17 cellular contexts compared by ENCODE assay signal in the genomic region with DNA sequence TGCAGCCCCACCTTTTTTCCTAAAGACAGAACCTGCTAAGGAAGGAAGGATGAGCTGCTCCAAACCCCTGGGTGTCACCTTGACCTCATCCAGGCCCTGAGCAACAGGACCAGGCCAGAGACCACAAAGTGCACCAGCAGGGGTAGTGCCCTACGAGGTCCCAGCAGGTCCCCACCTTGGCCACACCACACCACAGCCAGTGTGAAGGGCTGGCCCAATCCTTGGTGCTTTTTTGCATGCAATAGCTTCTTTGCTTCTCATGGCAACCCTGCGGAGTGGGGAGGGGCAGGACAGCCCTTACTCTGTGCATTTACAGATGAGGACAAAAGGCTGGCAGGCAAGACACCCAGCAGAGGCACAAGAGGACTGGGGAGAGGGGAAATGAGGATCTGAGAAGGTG.
DNase-seq lines count a peak whose midpoint lies in the region; ATAC-seq and TF ChIP-seq lines count a peak whose summit lies in the region.
"Had no signal": no experiment of that assay in that cellular context is flagged by ENCODE, and none has a peak within 500 bp of the region (broad histone marks: within the 10 kb centered on the region; RNA-seq: fewer than 3 reads in every experiment).

No MANE protein-coding gene starts in this region.

- H2BK5ac ChIP-seq in mesendoderm (ENCODE audit: low read length), result no peak overlapping the region

- H3K4me1 Mint-ChIP-seq in GM23338, result peaks cover 7% of the 10 kb centered on the region; the same call in 2 of the 3 replicates

- no peak overlapping the region for H3K23ac ChIP-seq in mesendoderm (ENCODE audit: low read length)

- no peaks in the 10 kb centered on the region for H3K79me2 ChIP-seq in GM23338 (replicated peaks; ENCODE audit: insufficient read depth)
- H3K79me2 ChIP-seq in mesendoderm (ENCODE audit: control insufficient read depth, insufficient read depth, low read length), result no peaks in the 10 kb centered on the region
- H3K79me2 ChIP-seq in Karpas-422 (ENCODE audit: low read length), result no peaks in the 10 kb centered on the region

- intact Hi-C loops in sciatic nerve (cut with DNase I), result no loop called here

- no peak for DNase-seq in GM23338 (ENCODE audit: low spot score)
- peak; percentile 32 for DNase-seq in RWPE2 (ENCODE audit: low spot score)
- peak; percentile 26 for DNase-seq in mesendoderm
- DNase-seq in sciatic nerve (ENCODE audit: low spot score), result peak; percentile 34
- DNase-seq in Karpas-422, result no peak
- DNase-seq in activated naive CD4-positive, alpha-beta T cell treated with Interleukin-2 at 50 U/mL for 16 hours, result no peak
- no peak for DNase-seq in dedifferentiated amniotic fluid mesenchymal stem cell (ENCODE audit: extremely low spot score)
- DNase-seq: CD8-positive, alpha-beta T cell; COR-L47; DND-41; GF-D8; GM23248; H9; IMR-90; KBM-7 had no signal

- no peak overlapping the region for H3K56ac ChIP-seq in mesendoderm (ENCODE audit: low read length)

- H4K20me1 ChIP-seq in GM23338 (replicated peaks; ENCODE audit: insufficient read depth), result no peaks in the 10 kb centered on the region
- no peaks in the 10 kb centered on the region for H4K20me1 ChIP-seq in Karpas-422 (ENCODE audit: insufficient read depth, low read depth, low read length)

- H3K9me3 ChIP-seq in RWPE2 (ENCODE audit: severe bottlenecking), result no peaks in the 10 kb centered on the region
- no peaks in the 10 kb centered on the region; the same call in 1 of the 2 replicates for H3K9me3 ChIP-seq in Karpas-422 (ENCODE audit: low read length)

- H3K4me2 ChIP-seq in GM23338 (no peak overlapping the region), mesendoderm (ENCODE audit: low read length) (no peak overlapping the region), Karpas-422 (ENCODE audit: low read depth, low read length, poor library complexity, severe bottlenecking) (no peak overlapping the region)

- no peak overlapping the region for H2BK15ac ChIP-seq in mesendoderm (replicated peaks; ENCODE audit: low read depth)

- H4K8ac ChIP-seq in mesendoderm (ENCODE audit: low read depth, low read length), result no peak overlapping the region

- H3K9ac ChIP-seq in mesendoderm (ENCODE audit: low read length) (no peak overlapping the region), Karpas-422 (ENCODE audit: low read length) (no peak overlapping the region)
- H3K9ac ChIP-seq: GM23248 had no signal

- H3K9me2 ChIP-seq in GM23338 (ENCODE audit: insufficient read depth) (no peaks in the 10 kb centered on the region), Karpas-422 (replicated peaks; ENCODE audit: insufficient read depth, low read length) (no peaks in the 10 kb centered on the region)

- no peak overlapping the region for H2AK5ac ChIP-seq in mesendoderm (ENCODE audit: low read length)

- no peak overlapping the region for H3K18ac ChIP-seq in mesendoderm (ENCODE audit: low read length)

- TF ChIP-seq CTCF in GM23338 (conservative IDR thresholded peaks at IDR 0.05; ENCODE audit: low read depth in 2 of 2), result no peak
- TF ChIP-seq CTCF in RWPE2 (IDR thresholded peaks at IDR 0.05; ENCODE audit: poor library complexity, severe bottlenecking), result no peak

- no peaks in the 10 kb centered on the region; the same call in 2 of the 3 replicates for H3K9me3 Mint-ChIP-seq in GM23338
- H3K9me3 Mint-ChIP-seq: H9 had no signal

- H2AFZ ChIP-seq in GM23338 (no peak overlapping the region), Karpas-422 (ENCODE audit: low read length) (no peak overlapping the region)
- H2AFZ ChIP-seq: GM23248 had no signal

- H3K36me3 ChIP-seq in GM23338 (ENCODE audit: insufficient read depth) (no peaks in the 10 kb centered on the region), RWPE2 (ENCODE audit: low read depth) (no peaks in the 10 kb centered on the region), mesendoderm (ENCODE audit: control insufficient read depth, insufficient read depth, low read length) (no peaks in the 10 kb centered on the region), Karpas-422 (ENCODE audit: insufficient read depth, low read length) (no peaks in the 10 kb centered on the region)

- peaks cover 6% of the 10 kb centered on the region for H3K27me3 Mint-ChIP-seq in GM23338 (ENCODE audit: insufficient read depth, low read depth, poor library complexity)

- H3F3A ChIP-seq in GM23338 (replicated peaks; ENCODE audit: low read depth), result no peaks in the 10 kb centered on the region

- no peak overlapping the region for H3K4me3 ChIP-seq in GM23338
- H3K4me3 ChIP-seq in RWPE2 (ENCODE audit: severe bottlenecking), result no peak overlapping the region
- no peak overlapping the region for H3K4me3 ChIP-seq in mesendoderm (ENCODE audit: low read length)
- no peak overlapping the region for H3K4me3 ChIP-seq in Karpas-422 (ENCODE audit: low read length)
- H3K4me3 ChIP-seq: GM23248 had no signal

- H3K4me3 Mint-ChIP-seq in GM23338, result no peak overlapping the region
- H3K4me3 Mint-ChIP-seq: CD14-positive monocyte; CD8-positive, alpha-beta T cell; H9 had no signal

- H3K27ac ChIP-seq in GM23338 (ENCODE audit: low read depth) (no peak overlapping the region), RWPE2 (ENCODE audit: poor library complexity, severe bottlenecking) (no peak overlapping the region), mesendoderm (ENCODE audit: low read depth, low read length) (no peak overlapping the region), Karpas-422 (ENCODE audit: low read length) (no peak overlapping the region)
- H3K27ac ChIP-seq: GM23248 had no signal

- peak; percentile 46; the same call in 1 of the 3 replicates for ATAC-seq in GM23338
- ATAC-seq in RWPE2 (ENCODE audit: low read depth), result no peak
- no peak for ATAC-seq in sciatic nerve
- ATAC-seq in GM19351 (IDR thresholded peaks at IDR 0.05; ENCODE audit: unreplicated experiment), result no peak
- ATAC-seq: CD8-positive, alpha-beta T cell had no signal

- no peaks in the 10 kb centered on the region for H3K79me1 ChIP-seq in mesendoderm (ENCODE audit: low read length)

- H3K36me3 Mint-ChIP-seq in GM23338 (ENCODE audit: low read depth), result no peaks in the 10 kb centered on the region
- H3K36me3 Mint-ChIP-seq: CD14-positive monocyte; CD8-positive, alpha-beta T cell had no signal

- H3K4me1 ChIP-seq in GM23338 (ENCODE audit: insufficient read depth) (0 out of 2 replicates have a peak, but pooled peaks cover 3% of the 10 kb centered on the region), RWPE2 (ENCODE audit: insufficient read depth, poor library complexity, severe bottlenecking) (no peaks in the 10 kb centered on the region), mesendoderm (ENCODE audit: control insufficient read depth, low read depth, low read length) (no peaks in the 10 kb centered on the region), Karpas-422 (ENCODE audit: low read length) (no peaks in the 10 kb centered on the region)

- WGBS in mesendoderm (ENCODE audit: extremely low coverage, insufficient coverage, low lambda C conversion rate), result no CpG with 5 or more reads among the region's 2 CpGs

- no peak overlapping the region for H3K27ac Mint-ChIP-seq in GM23338
- H3K27ac Mint-ChIP-seq: CD8-positive, alpha-beta T cell; H9 had no signal

- H3K27me3 ChIP-seq in GM23338 (ENCODE audit: insufficient read depth) (no peaks in the 10 kb centered on the region), RWPE2 (ENCODE audit: insufficient read depth, poor library complexity, severe bottlenecking) (no peaks in the 10 kb centered on the region), mesendoderm (ENCODE audit: insufficient read depth, low read length, poor library complexity) (no peaks in the 10 kb centered on the region), Karpas-422 (ENCODE audit: low read length) (no peaks in the 10 kb centered on the region)

- H4K5ac ChIP-seq in mesendoderm (ENCODE audit: low read length), result no peak overlapping the region

- no peak overlapping the region for H2BK120ac ChIP-seq in mesendoderm (ENCODE audit: low read depth, low read length)

- no peak overlapping the region for H3K4ac ChIP-seq in mesendoderm (ENCODE audit: low read depth, low read length)

TF ChIP-seq in GM23338, 12 proteins besides CTCF, POLR2A, EP300 and RAD21 (continues in another document):
- TF ChIP-seq POLR2AphosphoS5 (IDR thresholded peaks at IDR 0.05; ENCODE audit: low read depth) (no peak), JUNB (IDR thresholded peaks at IDR 0.05; ENCODE audit: unreplicated experiment) (no peak)

Comparison
In these comparisons a context has a peak if more than half of its experiments do, and no peak if none do; other contexts are left out.
1. DNase-seq: peak in RWPE2 (single experiment), mesendoderm (single experiment) and sciatic nerve (single experiment); none in GM23338 (single experiment), Karpas-422 (single experiment), activated naive CD4-positive, alpha-beta T cell treated with Interleukin-2 at 50 U/mL for 16 hours (single experiment) and dedifferentiated amniotic fluid mesenchymal stem cell (single experiment).